1 cellular context compared by ENCODE assay signal in genomic region chr17:67824735-67825626, GRCh38.
TF ChIP-seq lines count a peak whose summit lies in the region.

TSS of gene BPTF (plus strand) at chr17:67825503. CDS start at chr17:67825725, 222 bp downstream.

TF ChIP-seq in H1, 55 proteins besides CTCF, POLR2A, EP300 and RAD21 (continued from another document):
- TF ChIP-seq USF2 (IDR thresholded peaks at IDR 0.05; ENCODE audit: low read length) (peak; percentile 95), SP2 (IDR thresholded peaks at IDR 0.05; ENCODE audit: low read length) (no peak), RFX5 (IDR thresholded peaks at IDR 0.05; ENCODE audit: borderline replicate concordance, low read depth, low read length) (no peak), SP1 (IDR thresholded peaks at IDR 0.05; ENCODE audit: low read depth, low read length) (0 out of 2 replicates have a peak, but pooled peaks have one; percentile 8), JUN (IDR thresholded peaks at IDR 0.05; ENCODE audit: low read depth, low read length) (no peak), SUZ12 (IDR thresholded peaks at IDR 0.05; ENCODE audit: low read length) (no peak), SAP30 (IDR thresholded peaks at IDR 0.05; ENCODE audit: insufficient read depth, insufficient replicate concordance, low read length) (no peak), NRF1 (IDR thresholded peaks at IDR 0.05; ENCODE audit: low read depth, low read length) (no peak), CHD1 (IDR thresholded peaks at IDR 0.05; ENCODE audit: low read depth, low read length) (no peak), CREB1 (IDR thresholded peaks at IDR 0.05) (peak; percentile 83), KDM1A (IDR thresholded peaks at IDR 0.05; ENCODE audit: borderline replicate concordance, low read length) (no peak), KDM5A (IDR thresholded peaks at IDR 0.05; ENCODE audit: low read length) (no peak), MAFK (IDR thresholded peaks at IDR 0.05; ENCODE audit: low read depth, low read length) (no peak), SIX5 (IDR thresholded peaks at IDR 0.05; ENCODE audit: low read depth, low read length) (no peak), HDAC6 (IDR thresholded peaks at IDR 0.05; ENCODE audit: low read depth, low read length) (no peak), GTF2F1 (IDR thresholded peaks at IDR 0.05; ENCODE audit: borderline replicate concordance, low read depth, low read length) (peak; percentile 83), ASH2L (IDR thresholded peaks at IDR 0.05; ENCODE audit: low read length) (peak; percentile 62), CBX8 (IDR thresholded peaks at IDR 0.05; ENCODE audit: borderline replicate concordance, low read depth, low read length) (no peak), TBP (IDR thresholded peaks at IDR 0.05; ENCODE audit: low read depth, low read length) (peak; percentile 91), NANOG (IDR thresholded peaks at IDR 0.05; ENCODE audit: insufficient read depth, low read depth, low read length, poor library complexity, severe bottlenecking) (no peak), EGR1 (IDR thresholded peaks at IDR 0.05; ENCODE audit: borderline replicate concordance, low read depth, low read length) (peak; percentile 71; the same call in 1 of the 2 replicates), CEBPB (IDR thresholded peaks at IDR 0.05; ENCODE audit: low read depth, low read length) (no peak), POU5F1 (IDR thresholded peaks at IDR 0.05; ENCODE audit: low read depth, low read length) (no peak), SIN3A (conservative IDR thresholded peaks at IDR 0.05 in 1 of 2, IDR thresholded peaks at IDR 0.05 in 1 of 2; ENCODE audit: low read depth in 1 of 2, low read length in 2 of 2) (peak in 1 of 2 experiments; percentile 72; a peak in 2 of 4 replicates), TAF7 (optimal IDR thresholded peaks at IDR 0.05; ENCODE audit: borderline replicate concordance, low read depth, low read length) (peak; percentile 94), JUND (IDR thresholded peaks at IDR 0.05; ENCODE audit: low read length) (0 out of 2 replicates have a peak, but pooled peaks have one; percentile 34), RNF2 (IDR thresholded peaks at IDR 0.05; ENCODE audit: borderline replicate concordance, low read depth, low read length, missing control alignments, poor library complexity, severe bottlenecking) (no peak), PHF8 (conservative IDR thresholded peaks at IDR 0.05; ENCODE audit: low read depth, low read length) (peak; percentile 48), RXRA (IDR thresholded peaks at IDR 0.05; ENCODE audit: insufficient read depth, low read depth, low read length) (no peak), KDM4A (IDR thresholded peaks at IDR 0.05; ENCODE audit: low read depth, low read length, severe bottlenecking) (peak; percentile 85), FOSL1 (IDR thresholded peaks at IDR 0.05; ENCODE audit: insufficient read depth, low read depth, low read length) (no peak), BRCA1 (IDR thresholded peaks at IDR 0.05; ENCODE audit: low read depth, low read length) (no peak), ZNF274 (IDR thresholded peaks at IDR 0.05; ENCODE audit: borderline replicate concordance, extremely low read depth, low read length) (no peak), BCL11A (IDR thresholded peaks at IDR 0.05; ENCODE audit: low read depth in 2 of 2, low read length in 2 of 2) (no peak), EZH2 (IDR thresholded peaks at IDR 0.05; ENCODE audit: low read depth, low read length, severe bottlenecking) (no peak)
- TF ChIP-seq, protein P1, sequence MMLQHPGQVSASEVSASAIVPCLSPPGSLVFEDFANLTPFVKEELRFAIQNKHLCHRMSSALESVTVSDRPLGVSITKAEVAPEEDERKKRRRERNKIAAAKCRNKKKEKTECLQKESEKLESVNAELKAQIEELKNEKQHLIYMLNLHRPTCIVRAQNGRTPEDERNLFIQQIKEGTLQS (IDR thresholded peaks at IDR 0.05; ENCODE audit: insufficient read depth, low read depth, low read length), result peak; percentile 90
- TF ChIP-seq, protein P2, sequence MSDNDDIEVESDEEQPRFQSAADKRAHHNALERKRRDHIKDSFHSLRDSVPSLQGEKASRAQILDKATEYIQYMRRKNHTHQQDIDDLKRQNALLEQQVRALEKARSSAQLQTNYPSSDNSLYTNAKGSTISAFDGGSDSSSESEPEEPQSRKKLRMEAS (IDR thresholded peaks at IDR 0.05), result peak; percentile 80
- TF ChIP-seq, protein P3, sequence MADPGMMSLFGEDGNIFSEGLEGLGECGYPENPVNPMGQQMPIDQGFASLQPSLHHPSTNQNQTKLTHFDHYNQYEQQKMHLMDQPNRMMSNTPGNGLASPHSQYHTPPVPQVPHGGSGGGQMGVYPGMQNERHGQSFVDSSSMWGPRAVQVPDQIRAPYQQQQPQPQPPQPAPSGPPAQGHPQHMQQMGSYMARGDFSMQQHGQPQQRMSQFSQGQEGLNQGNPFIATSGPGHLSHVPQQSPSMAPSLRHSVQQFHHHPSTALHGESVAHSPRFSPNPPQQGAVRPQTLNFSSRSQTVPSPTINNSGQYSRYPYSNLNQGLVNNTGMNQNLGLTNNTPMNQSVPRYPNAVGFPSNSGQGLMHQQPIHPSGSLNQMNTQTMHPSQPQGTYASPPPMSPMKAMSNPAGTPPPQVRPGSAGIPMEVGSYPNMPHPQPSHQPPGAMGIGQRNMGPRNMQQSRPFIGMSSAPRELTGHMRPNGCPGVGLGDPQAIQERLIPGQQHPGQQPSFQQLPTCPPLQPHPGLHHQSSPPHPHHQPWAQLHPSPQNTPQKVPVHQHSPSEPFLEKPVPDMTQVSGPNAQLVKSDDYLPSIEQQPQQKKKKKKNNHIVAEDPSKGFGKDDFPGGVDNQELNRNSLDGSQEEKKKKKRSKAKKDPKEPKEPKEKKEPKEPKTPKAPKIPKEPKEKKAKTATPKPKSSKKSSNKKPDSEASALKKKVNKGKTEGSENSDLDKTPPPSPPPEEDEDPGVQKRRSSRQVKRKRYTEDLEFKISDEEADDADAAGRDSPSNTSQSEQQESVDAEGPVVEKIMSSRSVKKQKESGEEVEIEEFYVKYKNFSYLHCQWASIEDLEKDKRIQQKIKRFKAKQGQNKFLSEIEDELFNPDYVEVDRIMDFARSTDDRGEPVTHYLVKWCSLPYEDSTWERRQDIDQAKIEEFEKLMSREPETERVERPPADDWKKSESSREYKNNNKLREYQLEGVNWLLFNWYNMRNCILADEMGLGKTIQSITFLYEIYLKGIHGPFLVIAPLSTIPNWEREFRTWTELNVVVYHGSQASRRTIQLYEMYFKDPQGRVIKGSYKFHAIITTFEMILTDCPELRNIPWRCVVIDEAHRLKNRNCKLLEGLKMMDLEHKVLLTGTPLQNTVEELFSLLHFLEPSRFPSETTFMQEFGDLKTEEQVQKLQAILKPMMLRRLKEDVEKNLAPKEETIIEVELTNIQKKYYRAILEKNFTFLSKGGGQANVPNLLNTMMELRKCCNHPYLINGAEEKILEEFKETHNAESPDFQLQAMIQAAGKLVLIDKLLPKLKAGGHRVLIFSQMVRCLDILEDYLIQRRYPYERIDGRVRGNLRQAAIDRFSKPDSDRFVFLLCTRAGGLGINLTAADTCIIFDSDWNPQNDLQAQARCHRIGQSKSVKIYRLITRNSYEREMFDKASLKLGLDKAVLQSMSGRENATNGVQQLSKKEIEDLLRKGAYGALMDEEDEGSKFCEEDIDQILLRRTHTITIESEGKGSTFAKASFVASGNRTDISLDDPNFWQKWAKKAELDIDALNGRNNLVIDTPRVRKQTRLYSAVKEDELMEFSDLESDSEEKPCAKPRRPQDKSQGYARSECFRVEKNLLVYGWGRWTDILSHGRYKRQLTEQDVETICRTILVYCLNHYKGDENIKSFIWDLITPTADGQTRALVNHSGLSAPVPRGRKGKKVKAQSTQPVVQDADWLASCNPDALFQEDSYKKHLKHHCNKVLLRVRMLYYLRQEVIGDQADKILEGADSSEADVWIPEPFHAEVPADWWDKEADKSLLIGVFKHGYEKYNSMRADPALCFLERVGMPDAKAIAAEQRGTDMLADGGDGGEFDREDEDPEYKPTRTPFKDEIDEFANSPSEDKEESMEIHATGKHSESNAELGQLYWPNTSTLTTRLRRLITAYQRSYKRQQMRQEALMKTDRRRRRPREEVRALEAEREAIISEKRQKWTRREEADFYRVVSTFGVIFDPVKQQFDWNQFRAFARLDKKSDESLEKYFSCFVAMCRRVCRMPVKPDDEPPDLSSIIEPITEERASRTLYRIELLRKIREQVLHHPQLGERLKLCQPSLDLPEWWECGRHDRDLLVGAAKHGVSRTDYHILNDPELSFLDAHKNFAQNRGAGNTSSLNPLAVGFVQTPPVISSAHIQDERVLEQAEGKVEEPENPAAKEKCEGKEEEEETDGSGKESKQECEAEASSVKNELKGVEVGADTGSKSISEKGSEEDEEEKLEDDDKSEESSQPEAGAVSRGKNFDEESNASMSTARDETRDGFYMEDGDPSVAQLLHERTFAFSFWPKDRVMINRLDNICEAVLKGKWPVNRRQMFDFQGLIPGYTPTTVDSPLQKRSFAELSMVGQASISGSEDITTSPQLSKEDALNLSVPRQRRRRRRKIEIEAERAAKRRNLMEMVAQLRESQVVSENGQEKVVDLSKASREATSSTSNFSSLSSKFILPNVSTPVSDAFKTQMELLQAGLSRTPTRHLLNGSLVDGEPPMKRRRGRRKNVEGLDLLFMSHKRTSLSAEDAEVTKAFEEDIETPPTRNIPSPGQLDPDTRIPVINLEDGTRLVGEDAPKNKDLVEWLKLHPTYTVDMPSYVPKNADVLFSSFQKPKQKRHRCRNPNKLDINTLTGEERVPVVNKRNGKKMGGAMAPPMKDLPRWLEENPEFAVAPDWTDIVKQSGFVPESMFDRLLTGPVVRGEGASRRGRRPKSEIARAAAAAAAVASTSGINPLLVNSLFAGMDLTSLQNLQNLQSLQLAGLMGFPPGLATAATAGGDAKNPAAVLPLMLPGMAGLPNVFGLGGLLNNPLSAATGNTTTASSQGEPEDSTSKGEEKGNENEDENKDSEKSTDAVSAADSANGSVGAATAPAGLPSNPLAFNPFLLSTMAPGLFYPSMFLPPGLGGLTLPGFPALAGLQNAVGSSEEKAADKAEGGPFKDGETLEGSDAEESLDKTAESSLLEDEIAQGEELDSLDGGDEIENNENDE (IDR thresholded peaks at IDR 0.05; ENCODE audit: insufficient replicate concordance, low read length), result no peak
